8 cellular contexts compared by ENCODE assay signal in genomic region chr18:961644-962355, GRCh38. TPM values are rescaled to one million over a fixed set of nuclear protein-coding genes. Genes with fewer than 3 reads are reported as not detected.
DNase-seq lines count a peak whose midpoint lies in the region; ATAC-seq and TF ChIP-seq lines count a peak whose summit lies in the region.

No MANE protein-coding gene starts in this region.

- 0 out of 2 replicates have a peak, but pooled peaks cover 3% of the 10 kb centered on the region for H3K4me1 ChIP-seq in HUES48 (ENCODE audit: control insufficient read depth, insufficient read depth, low read length)

- H3K27me3 ChIP-seq in HUES48 (ENCODE audit: control insufficient read depth, insufficient read depth, low read length), result no peaks in the 10 kb centered on the region; the same call in 1 of the 2 replicates

- POLR2A ChIA-PET in MCF 10A (lab: Yijun Ruan, JAX), result interaction anchor here (0.7 kb wide), 1 partner anchor 668 kb away, joined by 4 read pairs; no protein-coding TSS in a partner anchor

- no peaks in the 10 kb centered on the region for H3K36me3 ChIP-seq in HUES48 (ENCODE audit: control insufficient read depth, insufficient read depth, low read length)

- CTCF ChIA-PET in MCF 10A (lab: Yijun Ruan, JAX), result interaction anchor here (0.6 to 1.7 kb wide), 47 partner anchors 8 to 1752 kb away, joined by 3 to 15 read pairs (median 4); no protein-coding TSS in a partner anchor

- peak; percentile 85 for TF ChIP-seq CTCF in MCF 10A (IDR thresholded peaks at IDR 0.05; ENCODE audit: unreplicated experiment)

- ATAC-seq in GM18858 (IDR thresholded peaks at IDR 0.05; ENCODE audit: unreplicated experiment), result no peak

- no peaks in the 10 kb centered on the region for H3K9me3 ChIP-seq in HUES48 (ENCODE audit: control insufficient read depth, insufficient read depth, low read length)

- no peaks in the 10 kb centered on the region for H3K36me3 Mint-ChIP-seq in MCF 10A (ENCODE audit: insufficient read depth, unreplicated experiment)

- H3K27ac Mint-ChIP-seq in MCF 10A (ENCODE audit: low read depth, unreplicated experiment), result no peak overlapping the region

- peak overlapping the region; percentile 47 for H3K4me3 Mint-ChIP-seq in MCF 10A (ENCODE audit: unreplicated experiment)

- H3K4me1 Mint-ChIP-seq in MCF 10A (ENCODE audit: insufficient read depth, unreplicated experiment), result peaks cover 11% of the 10 kb centered on the region

- peaks cover 11% of the 10 kb centered on the region for H3K27me3 Mint-ChIP-seq in MCF 10A (ENCODE audit: insufficient read depth, unreplicated experiment)

- intact Hi-C loops in MCF 10A (cut with micrococcal nuclease), result loop anchor here (1.0 to 2.0 kb wide), 3 partner anchors 59 to 537 kb away; no protein-coding TSS in a partner anchor

- BruUV-seq in MCF 10A (replicated peaks; lab: Mats Ljungman, UMichigan), result no TSS peak

- DNase-seq in D341Med (ENCODE audit: low spot score) (peak; percentile 61), T-helper 1 cell (peak in 3 of 5 donors; percentile 6 to 36 (median 33)), MCF 10A (ENCODE audit: unreplicated experiment) (peak; percentile 43), kidney glomerular epithelial cell (lab: John Stamatoyannopoulos, UW) (peak; percentile 30), NCI-H524 treated with DMSO at 0.1 percent for 48 hours (lab: John Stamatoyannopoulos, UW) (no peak)
- peak in 2 of 3 experiments; percentile 2 to 46 for DNase-seq in stimulated activated CD4-positive, alpha-beta T cell treated with anti-CD3 and anti-CD28 coated beads, TNF-alpha, amount 100 ng/mL, for 24 hours (ENCODE audit: low read depth in 3 of 3)

- no peak overlapping the region for H3K27ac ChIP-seq in HUES48 (ENCODE audit: low read depth, low read length)

- peak overlapping the region; percentile 64 for H3K9ac ChIP-seq in HUES48 (ENCODE audit: low read depth, low read length)

- peak overlapping the region; percentile 59 for H3K4me3 ChIP-seq in HUES48 (ENCODE audit: low read depth, low read length)

- no peaks in the 10 kb centered on the region for H3K9me3 Mint-ChIP-seq in MCF 10A (ENCODE audit: unreplicated experiment)

RNA-seq across cellular contexts. Expression of gene ADCYAP1, which starts 57.1 kb away (rescaled TPM):
- not detected in 2 replicates for total RNA-seq in MCF 10A (2022)
